In the genomic region with DNA sequence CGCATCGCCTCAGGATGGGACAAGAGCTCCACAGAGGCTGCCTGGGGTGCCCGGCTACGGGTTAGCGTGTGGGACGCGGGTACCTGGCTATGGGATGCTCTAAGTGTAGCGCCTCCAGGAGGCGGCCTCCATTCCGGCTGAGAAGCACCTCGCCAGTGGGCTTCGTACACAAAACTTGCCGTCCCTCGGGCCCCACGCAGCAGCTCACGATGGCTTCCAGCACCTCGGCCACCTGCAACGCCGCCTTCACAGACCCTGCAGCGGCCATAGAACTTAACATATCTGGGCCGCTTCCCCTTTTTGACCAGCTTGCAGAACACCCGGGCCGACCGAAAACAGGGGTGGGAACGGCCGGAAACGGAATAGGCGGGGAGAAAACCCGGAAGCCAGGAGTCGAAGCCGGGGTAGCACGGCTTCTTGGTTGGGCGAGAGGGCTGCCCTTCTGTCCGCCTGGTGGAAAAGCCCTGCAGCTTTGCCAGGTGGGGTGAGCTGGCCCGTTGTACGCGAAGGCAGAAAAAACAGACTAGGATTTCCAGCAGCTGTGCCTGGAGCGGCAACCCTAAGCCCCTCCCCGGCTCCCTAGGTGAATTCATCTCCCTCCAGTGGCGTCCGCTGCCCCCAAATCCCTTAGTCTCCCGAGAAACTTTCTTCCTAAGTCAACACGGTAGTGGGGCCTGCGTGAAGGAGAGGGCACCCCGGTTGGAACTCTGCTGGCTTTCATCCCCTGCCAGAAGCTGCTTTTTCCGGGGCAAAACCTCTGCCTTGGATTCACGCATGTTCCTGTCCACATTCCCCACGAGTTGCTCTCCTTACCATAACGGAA, we compare ENCODE assay signal across 8 cellular contexts. TPM values are rescaled to one million over a fixed set of nuclear protein-coding genes. Genes with fewer than 3 reads are reported as not detected.
A peak's percentile ranks its signal among the peaks of the same experiment; 100 is the strongest.
DNase-seq lines count a peak whose midpoint lies in the region; ATAC-seq and TF ChIP-seq lines count a peak whose summit lies in the region.

A gene (minus strand): TSS at position 337 of the 823 bp plus-strand sequence. CDS start 57 bp downstream, at position 280.

- H3K4me2 ChIP-seq in OCI-LY3 (ENCODE audit: low read length), result peak within 1 kb of the TSS; percentile 94

- H3K27me3 ChIP-seq in HUES64 (ENCODE audit: insufficient read depth, low read length) (no peaks in the 10 kb centered on the region), OCI-LY3 (ENCODE audit: low read depth, low read length) (no peaks in the 10 kb centered on the region), mucosa of rectum (ENCODE audit: control insufficient read depth in 2 of 2, insufficient read depth in 2 of 2, low read length in 2 of 2) (no peaks in the 10 kb centered on the region)

- H3K79me2 ChIP-seq in OCI-LY3 (ENCODE audit: low read length), result peaks cover 13% of the 10 kb centered on the region

- H2AFZ ChIP-seq in OCI-LY3 (ENCODE audit: low read depth, low read length), result peak within 1 kb of the TSS; percentile 95

- H3K9ac ChIP-seq in HUES64 (ENCODE audit: low read depth, low read length), result peak within 1 kb of the TSS; percentile 90
- peak within 1 kb of the TSS; percentile 91 for H3K9ac ChIP-seq in OCI-LY3 (ENCODE audit: low read length)
- peak within 1 kb of the TSS; percentile 70 for H3K9ac ChIP-seq in mucosa of rectum (ENCODE audit: low read depth in 1 of 2, low read length in 2 of 2)

- peak; percentile 98 for ATAC-seq in GM21447 (IDR thresholded peaks at IDR 0.05; ENCODE audit: unreplicated experiment)

- H3K36me3 ChIP-seq in HUES64 (ENCODE audit: insufficient read depth, low read length) (peaks cover 11% of the 10 kb centered on the region; the same call in 1 of the 2 replicates), OCI-LY3 (replicated peaks; ENCODE audit: low read depth, low read length) (no peaks in the 10 kb centered on the region), mucosa of rectum (ENCODE audit: control insufficient read depth in 2 of 2, insufficient read depth in 2 of 2, low read length in 2 of 2) (no peaks in the 10 kb centered on the region)

- WGBS in HUES64, result 6% methylated on average over 49 of the region's 49 CpGs

- H3K4me1 ChIP-seq in HUES64 (ENCODE audit: insufficient read depth, low read length) (peaks cover 11% of the 10 kb centered on the region), OCI-LY3 (ENCODE audit: low read length) (peaks cover 17% of the 10 kb centered on the region), mucosa of rectum (ENCODE audit: control insufficient read depth in 2 of 2, insufficient read depth in 2 of 2, low read length in 2 of 2) (peaks cover 5 to 8% of the 10 kb centered on the region in 2 donors)

- no peaks in the 10 kb centered on the region for H4K20me1 ChIP-seq in OCI-LY3 (ENCODE audit: insufficient read depth, low read length)

- H3K27ac ChIP-seq in HUES64 (ENCODE audit: low read depth, low read length), result peak within 1 kb of the TSS; percentile 87
- H3K27ac ChIP-seq in OCI-LY3 (ENCODE audit: low read length), result peak within 1 kb of the TSS; percentile 71
- H3K27ac ChIP-seq in mucosa of rectum (ENCODE audit: low read depth in 2 of 2, low read length in 2 of 2), result peak within 1 kb of the TSS; percentile 67 to 81

- peak; percentile 73 for DNase-seq in DMS 273 treated with DMSO at 0.1 percent for 48 hours (lab: John Stamatoyannopoulos, UW)
- DNase-seq in activated T-cell treated with anti-CD3 and anti-CD28 coated beads for 4 hours, result peak; percentile 76
- peak; percentile 44 for DNase-seq in epithelial cell of proximal tubule (ENCODE audit: low read depth)
- DNase-seq in stimulated activated CD8-positive, alpha-beta memory T cell treated with anti-CD3 and anti-CD28 coated beads, Interleukin-4, amount 100 ng/mL, for 48 hours, result peak; percentile 89

- H3K9me3 ChIP-seq in HUES64 (ENCODE audit: insufficient read depth, low read depth, low read length), result no peaks in the 10 kb centered on the region
- no peaks in the 10 kb centered on the region for H3K9me3 ChIP-seq in OCI-LY3 (ENCODE audit: insufficient read depth, low read length)
- H3K9me3 ChIP-seq in mucosa of rectum (ENCODE audit: control insufficient read depth in 2 of 2, low read length in 2 of 2), result no peaks in the 10 kb centered on the region

- peak; percentile 60 for TF ChIP-seq CTCF in OCI-LY3 (IDR thresholded peaks at IDR 0.05; ENCODE audit: low read depth, low read length)
- peak; percentile 58 for TF ChIP-seq CTCF in epithelial cell of proximal tubule (conservative IDR thresholded peaks at IDR 0.05; ENCODE audit: low read depth, low read length)

- H3K4me3 ChIP-seq in HUES64 (ENCODE audit: low read length), result peak within 1 kb of the TSS; percentile 94
- H3K4me3 ChIP-seq in OCI-LY3 (ENCODE audit: low read length), result peak within 1 kb of the TSS; percentile 93
- peak within 1 kb of the TSS; percentile 92 for H3K4me3 ChIP-seq in epithelial cell of proximal tubule (ENCODE audit: low read depth, low read length)
- peak within 1 kb of the TSS; percentile 86 to 94 for H3K4me3 ChIP-seq in mucosa of rectum (ENCODE audit: low read length in 2 of 2)

RNA-seq across cellular contexts. Expression of the gene that starts here (rescaled TPM):
- 7.8 TPM for polyA plus RNA-seq in HUES64 (2013, experiment 1 of 2)
- polyA plus RNA-seq in HUES64 (2013, experiment 2 of 2), result 10.3 TPM
- 4.7 and 8.2 TPM in 2 replicates for total RNA-seq in epithelial cell of proximal tubule

Comparison
In these comparisons a context has a peak if more than half of its experiments do, and no peak if none do; other contexts are left out.
1. Peak in every context shown above with its lines: DNase-seq, ATAC-seq, H3K4me3 ChIP-seq and H3K27ac ChIP-seq.